ENCODE assay signal across 1 cellular context in genomic region chr6:134457941-134458340, GRCh38.
A peak's percentile ranks its signal among the peaks of the same experiment; 100 is the strongest.
TF ChIP-seq lines count a peak whose summit lies in the region.

No MANE protein-coding gene starts in this region.

TF ChIP-seq in K562, 482 proteins besides CTCF, POLR2A, EP300 and RAD21:
- peak; percentile 2 for TF ChIP-seq MEIS2 (IDR thresholded peaks at IDR 0.05; ENCODE audit: partially characterized antibody)
- no peak for TF ChIP-seq KAT8 (IDR thresholded peaks at IDR 0.05; ENCODE audit: low read depth)
- peak; percentile 68; the same call in 1 of the 2 replicates for TF ChIP-seq SPI1 (IDR thresholded peaks at IDR 0.05; ENCODE audit: borderline replicate concordance, low read depth, low read length)
- TF ChIP-seq, protein P1, sequence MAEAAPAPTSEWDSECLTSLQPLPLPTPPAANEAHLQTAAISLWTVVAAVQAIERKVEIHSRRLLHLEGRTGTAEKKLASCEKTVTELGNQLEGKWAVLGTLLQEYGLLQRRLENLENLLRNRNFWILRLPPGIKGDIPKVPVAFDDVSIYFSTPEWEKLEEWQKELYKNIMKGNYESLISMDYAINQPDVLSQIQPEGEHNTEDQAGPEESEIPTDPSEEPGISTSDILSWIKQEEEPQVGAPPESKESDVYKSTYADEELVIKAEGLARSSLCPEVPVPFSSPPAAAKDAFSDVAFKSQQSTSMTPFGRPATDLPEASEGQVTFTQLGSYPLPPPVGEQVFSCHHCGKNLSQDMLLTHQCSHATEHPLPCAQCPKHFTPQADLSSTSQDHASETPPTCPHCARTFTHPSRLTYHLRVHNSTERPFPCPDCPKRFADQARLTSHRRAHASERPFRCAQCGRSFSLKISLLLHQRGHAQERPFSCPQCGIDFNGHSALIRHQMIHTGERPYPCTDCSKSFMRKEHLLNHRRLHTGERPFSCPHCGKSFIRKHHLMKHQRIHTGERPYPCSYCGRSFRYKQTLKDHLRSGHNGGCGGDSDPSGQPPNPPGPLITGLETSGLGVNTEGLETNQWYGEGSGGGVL (CRISPR knock-in tag; IDR thresholded peaks at IDR 0.05), result no peak
- no peak for TF ChIP-seq CEBPG (CRISPR knock-in tag; IDR thresholded peaks at IDR 0.05)
- TF ChIP-seq CEBPG (tag; conservative IDR thresholded peaks at IDR 0.05 in 1 of 2, IDR thresholded peaks at IDR 0.05 in 1 of 2), result 0 out of 4 replicates have a peak, but pooled peaks of 1 of the 2 experiments have one; percentile 18
- TF ChIP-seq CEBPB (tag; IDR thresholded peaks at IDR 0.05), result peak; percentile 17; the same call in 1 of the 2 replicates
- no peak for TF ChIP-seq ZNF143 (CRISPR knock-in tag; IDR thresholded peaks at IDR 0.05)
- TF ChIP-seq CBX2 (IDR thresholded peaks at IDR 0.05; ENCODE audit: insufficient read depth, low read length, poor library complexity, severe bottlenecking), result no peak
- TF ChIP-seq SMC3 (conservative IDR thresholded peaks at IDR 0.05; ENCODE audit: insufficient read depth, low read depth, low read length), result 0 out of 2 replicates have a peak, but pooled peaks have one; percentile 6
TF ChIP-seq in K562: peak in this region for 5.
